8 cellular contexts compared by ENCODE assay signal in genomic region chr2:172710584-172711024, GRCh38. TPM values are rescaled to one million over a fixed set of nuclear protein-coding genes. Genes with fewer than 3 reads are reported as not detected.
DNase-seq lines count a peak whose midpoint lies in the region; ATAC-seq and TF ChIP-seq lines count a peak whose summit lies in the region.

No MANE protein-coding gene starts in this region.

- TF ChIP-seq CTCF in fibroblast of the aortic adventitia (IDR thresholded peaks at IDR 0.05; ENCODE audit: insufficient read depth, low read length) = peak; percentile 73
- peak; percentile 20 to 67 (median 54) for TF ChIP-seq CTCF in prostate gland (IDR thresholded peaks at IDR 0.05)

- no peak overlapping the region for H3K27ac Mint-ChIP-seq in activated CD8-positive, alpha-beta T cell treated with anti-CD3 and anti-CD28 coated beads, Interleukin-2, amount 10 ng/mL, durations not matched to agents 7 days and 5 days

- no peak overlapping the region for H3K4me3 ChIP-seq in fibroblast of the aortic adventitia (ENCODE audit: low read depth, low read length)
- H3K4me3 ChIP-seq in prostate gland = no peak overlapping the region

- H3K27me3 Mint-ChIP-seq in activated CD8-positive, alpha-beta T cell treated with anti-CD3 and anti-CD28 coated beads, Interleukin-2, amount 10 ng/mL, durations not matched to agents 7 days and 5 days (ENCODE audit: low read depth) = peaks cover 9% of the 10 kb centered on the region

- no peak for ATAC-seq in activated CD8-positive, alpha-beta T cell treated with anti-CD3 and anti-CD28 coated beads, Interleukin-2, amount 10 ng/mL, durations not matched to agents 7 days and 5 days
- no peak for ATAC-seq in GM21390 (IDR thresholded peaks at IDR 0.05; ENCODE audit: unreplicated experiment)

- POLR2A ChIA-PET in activated CD8-positive, alpha-beta T cell treated with anti-CD3 and anti-CD28 coated beads, Interleukin-2, amount 10 ng/mL, durations not matched to agents 7 days and 5 days (lab: Charles Lee) = no interaction called here

- no peak for TF ChIP-seq POLR2A in prostate gland (IDR thresholded peaks at IDR 0.05)

- no peaks in the 10 kb centered on the region for H3K9me3 ChIP-seq in prostate gland

- no peaks in the 10 kb centered on the region for H3K27me3 ChIP-seq in prostate gland (replicated peaks; ENCODE audit: insufficient read depth)

- WGBS in prostate gland = 9% methylated on average over 2 of the region's 2 CpGs

- H3K27ac ChIP-seq in prostate gland = no peak overlapping the region

- DNase-seq in CD1c-positive myeloid dendritic cell (ENCODE audit: extremely low spot score) = peak; percentile 7
- DNase-seq in H4 (ENCODE audit: low spot score) = peak; percentile 93
- DNase-seq in NCI-H345 treated with DMSO at 0.1 percent for 48 hours (lab: John Stamatoyannopoulos, UW; ENCODE audit: unreplicated experiment) = peak; percentile 54
- DNase-seq in activated CD8-positive, alpha-beta T cell treated with anti-CD3 and anti-CD28 coated beads, Interleukin-2, amount 10 ng/mL, durations not matched to agents 7 days and 5 days = peak; percentile 59
- peak; percentile 69 for DNase-seq in fibroblast of the aortic adventitia (ENCODE audit: low read depth)
- DNase-seq in prostate gland (ENCODE audit: low spot score) = peak; percentile 37
- DNase-seq in KG1 (lab: John Stamatoyannopoulos, UW) = no peak

- H3K4me3 Mint-ChIP-seq in activated CD8-positive, alpha-beta T cell treated with anti-CD3 and anti-CD28 coated beads, Interleukin-2, amount 10 ng/mL, durations not matched to agents 7 days and 5 days = no peak overlapping the region

- CTCF ChIA-PET in activated CD8-positive, alpha-beta T cell treated with anti-CD3 and anti-CD28 coated beads, Interleukin-2, amount 10 ng/mL, durations not matched to agents 7 days and 5 days (lab: Charles Lee) = interaction anchor here (0.6 to 3.0 kb wide), 27 partner anchors 8 to 583 kb away, joined by 3 to 27 read pairs (median 4); no protein-coding TSS in a partner anchor

- H3K36me3 Mint-ChIP-seq in activated CD8-positive, alpha-beta T cell treated with anti-CD3 and anti-CD28 coated beads, Interleukin-2, amount 10 ng/mL, durations not matched to agents 7 days and 5 days (ENCODE audit: low read depth) = no peaks in the 10 kb centered on the region

- intact Hi-C loops in prostate gland (cut with DNase I) = loop anchor here (10.0 kb wide), 1 partner anchor 116 kb away; no protein-coding TSS in a partner anchor

- no peaks in the 10 kb centered on the region for H3K4me1 Mint-ChIP-seq in activated CD8-positive, alpha-beta T cell treated with anti-CD3 and anti-CD28 coated beads, Interleukin-2, amount 10 ng/mL, durations not matched to agents 7 days and 5 days (ENCODE audit: low read depth)

- no peaks in the 10 kb centered on the region for H3K4me1 ChIP-seq in prostate gland (replicated peaks)

- H3K36me3 ChIP-seq in prostate gland = no peaks in the 10 kb centered on the region

- no peaks in the 10 kb centered on the region for H3K9me3 Mint-ChIP-seq in activated CD8-positive, alpha-beta T cell treated with anti-CD3 and anti-CD28 coated beads, Interleukin-2, amount 10 ng/mL, durations not matched to agents 7 days and 5 days (ENCODE audit: insufficient read depth)

RNA-seq across cellular contexts. Expression of gene RAPGEF4, which starts 25.0 kb away (rescaled TPM):
- 0.72 and 1.7 TPM in 2 replicates for total RNA-seq in H4 (2014; rRNA removed; shearing (Covaris generic))
- under 1 TPM; 0.63 to 0.97 TPM for total RNA-seq in activated CD8-positive, alpha-beta T cell treated with anti-CD3 and anti-CD28 coated beads, Interleukin-2, amount 10 ng/mL, durations not matched to agents 7 days and 5 days
- total RNA-seq in fibroblast of the aortic adventitia (ENCODE audit: low replicate concordance) = 1.3 and 54.4 TPM in 2 replicates
- total RNA-seq in prostate gland = 10 to 100 TPM in 1 of 2 donors, 1 to 10 TPM in 1; 7.3 to 31.0 TPM
